In the genomic region with DNA sequence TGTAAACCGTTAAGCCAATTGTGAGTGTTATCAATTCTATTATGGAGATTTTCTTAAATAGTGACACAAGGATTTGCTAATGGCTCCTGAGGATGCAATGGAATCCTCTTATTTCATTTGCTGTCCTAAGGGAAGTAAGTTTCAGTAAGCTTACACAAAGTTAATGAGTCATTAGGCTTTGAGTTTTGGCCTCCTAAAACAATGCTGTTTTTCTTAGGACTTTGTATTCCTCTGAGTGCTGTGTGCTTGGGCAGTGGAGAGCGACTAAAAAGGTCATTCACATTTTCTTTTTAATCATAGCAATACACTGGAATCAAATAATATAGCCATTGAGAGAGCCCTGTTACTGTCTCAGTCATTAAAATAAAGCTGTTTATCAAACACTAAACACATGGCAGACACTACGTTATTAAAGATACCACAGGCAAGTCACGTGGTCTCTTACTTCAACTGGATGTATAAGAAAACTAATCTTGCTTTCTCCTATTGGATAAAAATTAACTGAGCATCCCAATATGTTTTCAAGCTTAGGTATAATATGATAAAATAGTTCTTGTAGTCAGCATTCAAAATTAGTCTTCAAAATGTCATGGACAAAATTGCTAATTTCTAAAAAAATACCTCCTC, we compare ENCODE assay signal across 2 cellular contexts.
TF ChIP-seq lines count a peak whose summit lies in the region.

No MANE protein-coding gene starts in this region.

TF ChIP-seq in GM23338, 12 proteins besides CTCF, POLR2A, EP300 and RAD21:
- TF ChIP-seq POLR2AphosphoS5 (IDR thresholded peaks at IDR 0.05; ENCODE audit: low read depth): no peak

TF ChIP-seq in WTC11, 78 proteins besides CTCF, POLR2A, EP300 and RAD21 (continued from another document):
- TF ChIP-seq, protein P1, sequence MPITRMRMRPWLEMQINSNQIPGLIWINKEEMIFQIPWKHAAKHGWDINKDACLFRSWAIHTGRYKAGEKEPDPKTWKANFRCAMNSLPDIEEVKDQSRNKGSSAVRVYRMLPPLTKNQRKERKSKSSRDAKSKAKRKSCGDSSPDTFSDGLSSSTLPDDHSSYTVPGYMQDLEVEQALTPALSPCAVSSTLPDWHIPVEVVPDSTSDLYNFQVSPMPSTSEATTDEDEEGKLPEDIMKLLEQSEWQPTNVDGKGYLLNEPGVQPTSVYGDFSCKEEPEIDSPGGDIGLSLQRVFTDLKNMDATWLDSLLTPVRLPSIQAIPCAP (CRISPR knock-in tag; IDR thresholded peaks at IDR 0.05): no peak
- TF ChIP-seq SMAD3 (CRISPR knock-in tag; IDR thresholded peaks at IDR 0.05; ENCODE audit: borderline replicate concordance) (no peak), FOXJ3 (CRISPR knock-in tag; IDR thresholded peaks at IDR 0.05; ENCODE audit: borderline replicate concordance) (no peak), GABPB1 (CRISPR knock-in tag; IDR thresholded peaks at IDR 0.05) (no peak), MXD4 (CRISPR knock-in tag; IDR thresholded peaks at IDR 0.05; ENCODE audit: borderline replicate concordance) (no peak), RELA (CRISPR knock-in tag; IDR thresholded peaks at IDR 0.05; ENCODE audit: borderline replicate concordance) (no peak), NR2C2 (CRISPR knock-in tag; IDR thresholded peaks at IDR 0.05) (no peak), ZNF671 (CRISPR knock-in tag; IDR thresholded peaks at IDR 0.05) (no peak), PRRX2 (CRISPR knock-in tag; IDR thresholded peaks at IDR 0.05) (no peak)
- TF ChIP-seq, protein P2, sequence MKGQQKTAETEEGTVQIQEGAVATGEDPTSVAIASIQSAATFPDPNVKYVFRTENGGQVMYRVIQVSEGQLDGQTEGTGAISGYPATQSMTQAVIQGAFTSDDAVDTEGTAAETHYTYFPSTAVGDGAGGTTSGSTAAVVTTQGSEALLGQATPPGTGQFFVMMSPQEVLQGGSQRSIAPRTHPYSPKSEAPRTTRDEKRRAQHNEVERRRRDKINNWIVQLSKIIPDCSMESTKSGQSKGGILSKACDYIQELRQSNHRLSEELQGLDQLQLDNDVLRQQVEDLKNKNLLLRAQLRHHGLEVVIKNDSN (CRISPR knock-in tag; IDR thresholded peaks at IDR 0.05): no peak
- TF ChIP-seq, protein P3, sequence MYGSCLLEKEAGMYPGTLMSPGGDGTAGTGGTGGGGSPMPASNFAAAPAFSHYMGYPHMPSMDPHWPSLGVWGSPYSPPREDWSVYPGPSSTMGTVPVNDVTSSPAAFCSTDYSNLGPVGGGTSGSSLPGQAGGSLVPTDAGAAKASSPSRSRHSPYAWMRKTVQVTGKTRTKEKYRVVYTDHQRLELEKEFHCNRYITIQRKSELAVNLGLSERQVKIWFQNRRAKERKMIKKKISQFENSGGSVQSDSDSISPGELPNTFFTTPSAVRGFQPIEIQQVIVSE (CRISPR knock-in tag; IDR thresholded peaks at IDR 0.05; ENCODE audit: borderline replicate concordance): no peak
- TF ChIP-seq, protein P4, sequence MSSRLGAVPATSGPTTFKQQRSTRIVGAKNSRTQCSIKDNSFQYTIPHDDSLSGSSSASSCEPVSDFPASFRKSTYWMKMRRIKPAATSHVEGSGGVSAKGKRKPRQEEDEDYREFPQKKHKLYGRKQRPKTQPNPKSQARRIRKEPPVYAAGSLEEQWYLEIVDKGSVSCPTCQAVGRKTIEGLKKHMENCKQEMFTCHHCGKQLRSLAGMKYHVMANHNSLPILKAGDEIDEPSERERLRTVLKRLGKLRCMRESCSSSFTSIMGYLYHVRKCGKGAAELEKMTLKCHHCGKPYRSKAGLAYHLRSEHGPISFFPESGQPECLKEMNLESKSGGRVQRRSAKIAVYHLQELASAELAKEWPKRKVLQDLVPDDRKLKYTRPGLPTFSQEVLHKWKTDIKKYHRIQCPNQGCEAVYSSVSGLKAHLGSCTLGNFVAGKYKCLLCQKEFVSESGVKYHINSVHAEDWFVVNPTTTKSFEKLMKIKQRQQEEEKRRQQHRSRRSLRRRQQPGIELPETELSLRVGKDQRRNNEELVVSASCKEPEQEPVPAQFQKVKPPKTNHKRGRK (CRISPR knock-in tag; IDR thresholded peaks at IDR 0.05; ENCODE audit: borderline replicate concordance): no peak
- TF ChIP-seq, protein P5, sequence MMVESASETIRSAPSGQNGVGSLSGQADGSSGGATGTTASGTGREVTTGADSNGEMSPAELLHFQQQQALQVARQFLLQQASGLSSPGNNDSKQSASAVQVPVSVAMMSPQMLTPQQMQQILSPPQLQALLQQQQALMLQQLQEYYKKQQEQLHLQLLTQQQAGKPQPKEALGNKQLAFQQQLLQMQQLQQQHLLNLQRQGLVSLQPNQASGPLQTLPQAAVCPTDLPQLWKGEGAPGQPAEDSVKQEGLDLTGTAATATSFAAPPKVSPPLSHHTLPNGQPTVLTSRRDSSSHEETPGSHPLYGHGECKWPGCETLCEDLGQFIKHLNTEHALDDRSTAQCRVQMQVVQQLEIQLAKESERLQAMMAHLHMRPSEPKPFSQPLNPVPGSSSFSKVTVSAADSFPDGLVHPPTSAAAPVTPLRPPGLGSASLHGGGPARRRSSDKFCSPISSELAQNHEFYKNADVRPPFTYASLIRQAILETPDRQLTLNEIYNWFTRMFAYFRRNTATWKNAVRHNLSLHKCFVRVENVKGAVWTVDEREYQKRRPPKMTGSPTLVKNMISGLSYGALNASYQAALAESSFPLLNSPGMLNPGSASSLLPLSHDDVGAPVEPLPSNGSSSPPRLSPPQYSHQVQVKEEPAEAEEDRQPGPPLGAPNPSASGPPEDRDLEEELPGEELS (CRISPR knock-in tag; IDR thresholded peaks at IDR 0.05): no peak
